Comparison of ENCODE assay signal across 1 cellular context in the genomic region with DNA sequence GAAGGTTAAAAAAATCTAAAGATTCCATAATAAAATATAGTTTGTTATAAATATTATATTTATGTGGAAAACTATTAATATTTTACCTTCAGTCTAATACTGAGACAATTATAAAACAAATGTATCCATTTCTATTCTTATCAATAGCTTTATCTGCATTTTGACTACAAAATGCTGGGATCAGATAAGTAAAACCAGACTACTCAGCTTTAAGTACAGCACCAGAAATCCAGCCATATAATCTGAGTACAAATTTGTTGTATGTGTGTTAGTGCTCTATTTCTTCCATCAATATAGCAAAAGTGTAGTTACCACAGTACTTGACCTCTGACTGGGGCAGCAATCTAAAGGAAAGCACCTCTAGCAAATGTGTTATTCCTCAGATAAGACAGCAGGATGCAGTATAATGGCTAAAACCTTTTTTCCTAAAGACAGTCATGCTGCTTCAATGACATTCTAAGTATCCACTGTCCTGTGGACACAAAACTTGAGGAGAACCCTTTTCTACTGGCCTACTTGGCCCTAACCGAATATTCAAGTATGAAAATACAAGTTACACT.
TF ChIP-seq lines count a peak whose summit lies in the region.

No MANE protein-coding gene starts in this region.

TF ChIP-seq in H1, 55 proteins besides CTCF, POLR2A, EP300 and RAD21 (continued from another document):
- TF ChIP-seq, protein P1, sequence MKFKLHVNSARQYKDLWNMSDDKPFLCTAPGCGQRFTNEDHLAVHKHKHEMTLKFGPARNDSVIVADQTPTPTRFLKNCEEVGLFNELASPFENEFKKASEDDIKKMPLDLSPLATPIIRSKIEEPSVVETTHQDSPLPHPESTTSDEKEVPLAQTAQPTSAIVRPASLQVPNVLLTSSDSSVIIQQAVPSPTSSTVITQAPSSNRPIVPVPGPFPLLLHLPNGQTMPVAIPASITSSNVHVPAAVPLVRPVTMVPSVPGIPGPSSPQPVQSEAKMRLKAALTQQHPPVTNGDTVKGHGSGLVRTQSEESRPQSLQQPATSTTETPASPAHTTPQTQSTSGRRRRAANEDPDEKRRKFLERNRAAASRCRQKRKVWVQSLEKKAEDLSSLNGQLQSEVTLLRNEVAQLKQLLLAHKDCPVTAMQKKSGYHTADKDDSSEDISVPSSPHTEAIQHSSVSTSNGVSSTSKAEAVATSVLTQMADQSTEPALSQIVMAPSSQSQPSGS (IDR thresholded peaks at IDR 0.05; ENCODE audit: low read length): no peak
- TF ChIP-seq MAFK (IDR thresholded peaks at IDR 0.05; ENCODE audit: low read depth, low read length) (no peak), CHD1 (IDR thresholded peaks at IDR 0.05; ENCODE audit: low read depth, low read length) (no peak), EZH2 (IDR thresholded peaks at IDR 0.05; ENCODE audit: low read depth, low read length, severe bottlenecking) (no peak), ASH2L (IDR thresholded peaks at IDR 0.05; ENCODE audit: low read length) (no peak), CTBP2 (IDR thresholded peaks at IDR 0.05; ENCODE audit: borderline replicate concordance, insufficient read depth, insufficient read length, low read length) (no peak), CREB1 (IDR thresholded peaks at IDR 0.05) (no peak), RXRA (IDR thresholded peaks at IDR 0.05; ENCODE audit: insufficient read depth, low read depth, low read length) (no peak), POU5F1 (IDR thresholded peaks at IDR 0.05; ENCODE audit: low read depth, low read length) (no peak), GABPA (IDR thresholded peaks at IDR 0.05; ENCODE audit: borderline replicate concordance, insufficient read depth, low read length) (no peak), SIRT6 (IDR thresholded peaks at IDR 0.05; ENCODE audit: low read length) (no peak), CEBPB (IDR thresholded peaks at IDR 0.05; ENCODE audit: low read depth, low read length) (no peak), GTF2F1 (IDR thresholded peaks at IDR 0.05; ENCODE audit: borderline replicate concordance, low read depth, low read length) (no peak), RBBP5 (IDR thresholded peaks at IDR 0.05; ENCODE audit: borderline replicate concordance, low read depth, low read length) (no peak), SP2 (IDR thresholded peaks at IDR 0.05; ENCODE audit: low read length) (no peak), BRCA1 (IDR thresholded peaks at IDR 0.05; ENCODE audit: low read depth, low read length) (no peak)
- TF ChIP-seq, protein P2, sequence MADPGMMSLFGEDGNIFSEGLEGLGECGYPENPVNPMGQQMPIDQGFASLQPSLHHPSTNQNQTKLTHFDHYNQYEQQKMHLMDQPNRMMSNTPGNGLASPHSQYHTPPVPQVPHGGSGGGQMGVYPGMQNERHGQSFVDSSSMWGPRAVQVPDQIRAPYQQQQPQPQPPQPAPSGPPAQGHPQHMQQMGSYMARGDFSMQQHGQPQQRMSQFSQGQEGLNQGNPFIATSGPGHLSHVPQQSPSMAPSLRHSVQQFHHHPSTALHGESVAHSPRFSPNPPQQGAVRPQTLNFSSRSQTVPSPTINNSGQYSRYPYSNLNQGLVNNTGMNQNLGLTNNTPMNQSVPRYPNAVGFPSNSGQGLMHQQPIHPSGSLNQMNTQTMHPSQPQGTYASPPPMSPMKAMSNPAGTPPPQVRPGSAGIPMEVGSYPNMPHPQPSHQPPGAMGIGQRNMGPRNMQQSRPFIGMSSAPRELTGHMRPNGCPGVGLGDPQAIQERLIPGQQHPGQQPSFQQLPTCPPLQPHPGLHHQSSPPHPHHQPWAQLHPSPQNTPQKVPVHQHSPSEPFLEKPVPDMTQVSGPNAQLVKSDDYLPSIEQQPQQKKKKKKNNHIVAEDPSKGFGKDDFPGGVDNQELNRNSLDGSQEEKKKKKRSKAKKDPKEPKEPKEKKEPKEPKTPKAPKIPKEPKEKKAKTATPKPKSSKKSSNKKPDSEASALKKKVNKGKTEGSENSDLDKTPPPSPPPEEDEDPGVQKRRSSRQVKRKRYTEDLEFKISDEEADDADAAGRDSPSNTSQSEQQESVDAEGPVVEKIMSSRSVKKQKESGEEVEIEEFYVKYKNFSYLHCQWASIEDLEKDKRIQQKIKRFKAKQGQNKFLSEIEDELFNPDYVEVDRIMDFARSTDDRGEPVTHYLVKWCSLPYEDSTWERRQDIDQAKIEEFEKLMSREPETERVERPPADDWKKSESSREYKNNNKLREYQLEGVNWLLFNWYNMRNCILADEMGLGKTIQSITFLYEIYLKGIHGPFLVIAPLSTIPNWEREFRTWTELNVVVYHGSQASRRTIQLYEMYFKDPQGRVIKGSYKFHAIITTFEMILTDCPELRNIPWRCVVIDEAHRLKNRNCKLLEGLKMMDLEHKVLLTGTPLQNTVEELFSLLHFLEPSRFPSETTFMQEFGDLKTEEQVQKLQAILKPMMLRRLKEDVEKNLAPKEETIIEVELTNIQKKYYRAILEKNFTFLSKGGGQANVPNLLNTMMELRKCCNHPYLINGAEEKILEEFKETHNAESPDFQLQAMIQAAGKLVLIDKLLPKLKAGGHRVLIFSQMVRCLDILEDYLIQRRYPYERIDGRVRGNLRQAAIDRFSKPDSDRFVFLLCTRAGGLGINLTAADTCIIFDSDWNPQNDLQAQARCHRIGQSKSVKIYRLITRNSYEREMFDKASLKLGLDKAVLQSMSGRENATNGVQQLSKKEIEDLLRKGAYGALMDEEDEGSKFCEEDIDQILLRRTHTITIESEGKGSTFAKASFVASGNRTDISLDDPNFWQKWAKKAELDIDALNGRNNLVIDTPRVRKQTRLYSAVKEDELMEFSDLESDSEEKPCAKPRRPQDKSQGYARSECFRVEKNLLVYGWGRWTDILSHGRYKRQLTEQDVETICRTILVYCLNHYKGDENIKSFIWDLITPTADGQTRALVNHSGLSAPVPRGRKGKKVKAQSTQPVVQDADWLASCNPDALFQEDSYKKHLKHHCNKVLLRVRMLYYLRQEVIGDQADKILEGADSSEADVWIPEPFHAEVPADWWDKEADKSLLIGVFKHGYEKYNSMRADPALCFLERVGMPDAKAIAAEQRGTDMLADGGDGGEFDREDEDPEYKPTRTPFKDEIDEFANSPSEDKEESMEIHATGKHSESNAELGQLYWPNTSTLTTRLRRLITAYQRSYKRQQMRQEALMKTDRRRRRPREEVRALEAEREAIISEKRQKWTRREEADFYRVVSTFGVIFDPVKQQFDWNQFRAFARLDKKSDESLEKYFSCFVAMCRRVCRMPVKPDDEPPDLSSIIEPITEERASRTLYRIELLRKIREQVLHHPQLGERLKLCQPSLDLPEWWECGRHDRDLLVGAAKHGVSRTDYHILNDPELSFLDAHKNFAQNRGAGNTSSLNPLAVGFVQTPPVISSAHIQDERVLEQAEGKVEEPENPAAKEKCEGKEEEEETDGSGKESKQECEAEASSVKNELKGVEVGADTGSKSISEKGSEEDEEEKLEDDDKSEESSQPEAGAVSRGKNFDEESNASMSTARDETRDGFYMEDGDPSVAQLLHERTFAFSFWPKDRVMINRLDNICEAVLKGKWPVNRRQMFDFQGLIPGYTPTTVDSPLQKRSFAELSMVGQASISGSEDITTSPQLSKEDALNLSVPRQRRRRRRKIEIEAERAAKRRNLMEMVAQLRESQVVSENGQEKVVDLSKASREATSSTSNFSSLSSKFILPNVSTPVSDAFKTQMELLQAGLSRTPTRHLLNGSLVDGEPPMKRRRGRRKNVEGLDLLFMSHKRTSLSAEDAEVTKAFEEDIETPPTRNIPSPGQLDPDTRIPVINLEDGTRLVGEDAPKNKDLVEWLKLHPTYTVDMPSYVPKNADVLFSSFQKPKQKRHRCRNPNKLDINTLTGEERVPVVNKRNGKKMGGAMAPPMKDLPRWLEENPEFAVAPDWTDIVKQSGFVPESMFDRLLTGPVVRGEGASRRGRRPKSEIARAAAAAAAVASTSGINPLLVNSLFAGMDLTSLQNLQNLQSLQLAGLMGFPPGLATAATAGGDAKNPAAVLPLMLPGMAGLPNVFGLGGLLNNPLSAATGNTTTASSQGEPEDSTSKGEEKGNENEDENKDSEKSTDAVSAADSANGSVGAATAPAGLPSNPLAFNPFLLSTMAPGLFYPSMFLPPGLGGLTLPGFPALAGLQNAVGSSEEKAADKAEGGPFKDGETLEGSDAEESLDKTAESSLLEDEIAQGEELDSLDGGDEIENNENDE (IDR thresholded peaks at IDR 0.05; ENCODE audit: insufficient replicate concordance, low read length): no peak
- TF ChIP-seq, protein P3, sequence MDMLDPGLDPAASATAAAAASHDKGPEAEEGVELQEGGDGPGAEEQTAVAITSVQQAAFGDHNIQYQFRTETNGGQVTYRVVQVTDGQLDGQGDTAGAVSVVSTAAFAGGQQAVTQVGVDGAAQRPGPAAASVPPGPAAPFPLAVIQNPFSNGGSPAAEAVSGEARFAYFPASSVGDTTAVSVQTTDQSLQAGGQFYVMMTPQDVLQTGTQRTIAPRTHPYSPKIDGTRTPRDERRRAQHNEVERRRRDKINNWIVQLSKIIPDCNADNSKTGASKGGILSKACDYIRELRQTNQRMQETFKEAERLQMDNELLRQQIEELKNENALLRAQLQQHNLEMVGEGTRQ (IDR thresholded peaks at IDR 0.05; ENCODE audit: low read length): no peak
